ENCODE assay signal across 13 cellular contexts in the genomic region with DNA sequence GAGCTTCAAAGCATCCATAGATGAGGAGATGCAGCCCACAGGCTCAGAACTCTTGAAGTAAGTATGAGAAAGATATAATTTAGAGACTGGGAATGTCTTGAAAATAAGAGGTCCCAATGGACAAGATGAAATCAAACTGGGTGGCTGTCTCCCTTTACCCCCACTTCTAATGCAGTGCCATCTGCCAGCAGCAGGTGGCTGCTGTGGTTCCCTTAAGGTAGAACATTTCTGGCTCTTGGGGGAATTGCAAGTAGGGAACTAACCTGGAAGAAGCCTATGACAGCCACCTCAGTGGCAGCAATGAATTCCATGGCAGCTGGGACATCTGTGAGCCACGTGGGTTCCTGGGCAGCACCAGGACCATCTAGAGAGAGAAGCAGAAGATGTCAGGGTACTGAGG. TPM values are rescaled to one million over a fixed set of nuclear protein-coding genes. Genes with fewer than 3 reads are reported as not detected.
DNase-seq lines count a peak whose midpoint lies in the region; ATAC-seq and TF ChIP-seq lines count a peak whose summit lies in the region.
"Had no signal": no experiment of that assay in that cellular context is flagged by ENCODE, and none has a peak within 500 bp of the region (broad histone marks: within the 10 kb centered on the region; RNA-seq: fewer than 3 reads in every experiment).

No MANE protein-coding gene starts in this region.

- H3K27me3 ChIP-seq in Loucy (ENCODE audit: insufficient read depth, low read length, poor library complexity, severe bottlenecking) (no peaks in the 10 kb centered on the region), brain microvascular endothelial cell (replicated peaks) (no peaks in the 10 kb centered on the region), right cardiac atrium (ENCODE audit: control insufficient read depth, insufficient read depth) (no peaks in the 10 kb centered on the region), Peyer's patch (no peaks in the 10 kb centered on the region)

- H3K79me2 ChIP-seq in Loucy (ENCODE audit: insufficient read depth, low read length): no peaks in the 10 kb centered on the region

- TF ChIP-seq CTCF in Loucy (conservative IDR thresholded peaks at IDR 0.05; ENCODE audit: low read length): peak; percentile 70
- peak; percentile 50 for TF ChIP-seq CTCF in brain microvascular endothelial cell (IDR thresholded peaks at IDR 0.05; ENCODE audit: low read depth, low read length, missing control alignments)
- TF ChIP-seq CTCF in lower leg skin (IDR thresholded peaks at IDR 0.05): no peak
- TF ChIP-seq CTCF in Peyer's patch (IDR thresholded peaks at IDR 0.05): no peak

- H3K4me1 Mint-ChIP-seq in stimulated activated naive CD8-positive, alpha-beta T cell treated with anti-CD3 and anti-CD28 coated beads, Interleukin-15, Interleukin-2, amounts not matched to agents 100 ng/mL and 50 ng/mL, for 24 hours (ENCODE audit: low read depth): peaks cover 44% of the 10 kb centered on the region

- 65 to 88% methylated on average over 1 of the region's 1 CpG for WGBS in lower leg skin, 2 donors
- 67% methylated on average over 1 of the region's 1 CpG for WGBS in right cardiac atrium

- ATAC-seq in stimulated activated naive CD8-positive, alpha-beta T cell treated with anti-CD3 and anti-CD28 coated beads, Interleukin-15, Interleukin-2, amounts not matched to agents 100 U/mL and 50 U/mL, for 24 hours: no peak
- ATAC-seq in HG03039 (IDR thresholded peaks at IDR 0.05; ENCODE audit: unreplicated experiment): no peak
- ATAC-seq in right cardiac atrium: no peak

- TF ChIP-seq POLR2A in lower leg skin (IDR thresholded peaks at IDR 0.05) (no peak), Peyer's patch (IDR thresholded peaks at IDR 0.05) (no peak)

- H3K9ac ChIP-seq in Loucy (ENCODE audit: low read depth, low read length, poor library complexity, severe bottlenecking): no peak overlapping the region

- no peak overlapping the region for H2AFZ ChIP-seq in Loucy (ENCODE audit: low read length)

- no peak overlapping the region for H3K4me3 Mint-ChIP-seq in stimulated activated naive CD8-positive, alpha-beta T cell treated with anti-CD3 and anti-CD28 coated beads, Interleukin-15, Interleukin-2, amounts not matched to agents 100 ng/mL and 50 ng/mL, for 24 hours

- peaks cover 32% of the 10 kb centered on the region for H3K36me3 ChIP-seq in Loucy (ENCODE audit: insufficient read depth, low read length)
- H3K36me3 ChIP-seq in brain microvascular endothelial cell (replicated peaks): peaks cover 12% of the 10 kb centered on the region
- H3K36me3 ChIP-seq in Peyer's patch: peaks cover 0 to 3% (median 0%) of the 10 kb centered on the region in 3 donors
- H3K36me3 ChIP-seq: HAP-1 had no signal

- peaks cover 5% of the 10 kb centered on the region for H4K20me1 ChIP-seq in Loucy (ENCODE audit: insufficient read depth, low read length, poor library complexity, severe bottlenecking)

- no peaks in the 10 kb centered on the region for H3K27me3 Mint-ChIP-seq in stimulated activated naive CD8-positive, alpha-beta T cell treated with anti-CD3 and anti-CD28 coated beads, Interleukin-15, Interleukin-2, amounts not matched to agents 100 ng/mL and 50 ng/mL, for 24 hours

- in situ Hi-C loops in brain microvascular endothelial cell (cut with HindIII; ENCODE audit: low pct_ligation_motif_present, low sequenced_read_pairs): no loop called here

- intact Hi-C loops in lower leg skin (cut with DNase I; ENCODE audit: low total_unique reads): no loop called here
- intact Hi-C loops in right cardiac atrium (cut with DNase I): no loop called here

- no peaks in the 10 kb centered on the region for H3K9me3 Mint-ChIP-seq in stimulated activated naive CD8-positive, alpha-beta T cell treated with anti-CD3 and anti-CD28 coated beads, Interleukin-15, Interleukin-2, amounts not matched to agents 100 ng/mL and 50 ng/mL, for 24 hours

- no peaks in the 10 kb centered on the region for H3K9me3 ChIP-seq in Loucy (ENCODE audit: insufficient read depth, low read depth, low read length)
- no peaks in the 10 kb centered on the region for H3K9me3 ChIP-seq in right cardiac atrium (ENCODE audit: control insufficient read depth, low read length)
- H3K9me3 ChIP-seq in Peyer's patch: no peaks in the 10 kb centered on the region
- H3K9me3 ChIP-seq: HAP-1, thoracic aorta had no signal

- H3K4me2 ChIP-seq in Loucy (ENCODE audit: low read depth, low read length, poor library complexity, severe bottlenecking): no peak overlapping the region

- H3K36me3 Mint-ChIP-seq in stimulated activated naive CD8-positive, alpha-beta T cell treated with anti-CD3 and anti-CD28 coated beads, Interleukin-15, Interleukin-2, amounts not matched to agents 100 ng/mL and 50 ng/mL, for 24 hours (ENCODE audit: low read depth): peaks cover 72% of the 10 kb centered on the region

- no peak overlapping the region for H3K4me3 ChIP-seq in Loucy (ENCODE audit: low read length, poor library complexity, severe bottlenecking)
- no peak overlapping the region for H3K4me3 ChIP-seq in brain microvascular endothelial cell (ENCODE audit: low read depth, low read length)
- no peak overlapping the region for H3K4me3 ChIP-seq in lower leg skin (ENCODE audit: low read depth, poor library complexity, severe bottlenecking)
- no peak overlapping the region for H3K4me3 ChIP-seq in right cardiac atrium (ENCODE audit: low read length)
- H3K4me3 ChIP-seq in Peyer's patch: no peak overlapping the region
- H3K4me3 ChIP-seq: HAP-1, thoracic aorta had no signal

- H3F3A ChIP-seq in Loucy (ENCODE audit: low read depth): peaks cover 11% of the 10 kb centered on the region; the same call in 1 of the 2 replicates

- no peak for DNase-seq in stimulated activated naive CD8-positive, alpha-beta T cell treated with anti-CD3 and anti-CD28 coated beads, Interleukin-15, Interleukin-2, amounts not matched to agents 100 U/mL and 50 U/mL, for 24 hours
- DNase-seq in brain microvascular endothelial cell (no peak), lower leg skin (ENCODE audit: low spot score in 2 of 2) (no peak), right cardiac atrium (no peak), Peyer's patch (no peak)
- DNase-seq: NCI-H1417 had no signal

- peak overlapping the region; percentile 55 for H3K27ac Mint-ChIP-seq in stimulated activated naive CD8-positive, alpha-beta T cell treated with anti-CD3 and anti-CD28 coated beads, Interleukin-15, Interleukin-2, amounts not matched to agents 100 ng/mL and 50 ng/mL, for 24 hours

- H3K9me2 ChIP-seq in Loucy (replicated peaks; ENCODE audit: low read depth, low read length): no peaks in the 10 kb centered on the region

- no peak overlapping the region for H3K27ac ChIP-seq in brain microvascular endothelial cell
- H3K27ac ChIP-seq in right cardiac atrium (ENCODE audit: low read length): no peak overlapping the region
- no peak overlapping the region for H3K27ac ChIP-seq in Peyer's patch
- H3K27ac ChIP-seq: thoracic aorta had no signal

- H3K4me1 ChIP-seq in Loucy (ENCODE audit: insufficient read depth, low read length, poor library complexity, severe bottlenecking): peaks cover 26% of the 10 kb centered on the region
- H3K4me1 ChIP-seq in right cardiac atrium (ENCODE audit: control insufficient read depth, insufficient read depth, low read length): no peaks in the 10 kb centered on the region
- peaks cover 0 to 3% (median 0%) of the 10 kb centered on the region in 4 donors for H3K4me1 ChIP-seq in Peyer's patch
- H3K4me1 ChIP-seq: HAP-1 had no signal

RNA-seq across cellular contexts. Expression of a gene that starts 0.6 kb away (rescaled TPM):
- total RNA-seq in lower leg skin (1 to 10 TPM in 2 of 4 donors, under 1 TPM in 2; 0.47 to 3.5 (median 1.6) TPM), right cardiac atrium (under 1 TPM; 0.17 to 0.49 (median 0.37) TPM), Peyer's patch (1 to 10 TPM in 2 of 4 donors, under 1 TPM in 1, not detected in 1; 0.94 to 2.5 (median 1.2) TPM)
- 0.32 TPM for polyA plus RNA-seq in right cardiac atrium
- total RNA-seq: skeletal muscle tissue had no signal

RNA-seq across cellular contexts. Expression of a gene that starts 23.7 kb away (rescaled TPM):
- total RNA-seq in lower leg skin (10 to 100 TPM; 44.9 to 84.7 (median 82.1) TPM), right cardiac atrium (10 to 100 TPM; 45.6 to 67.6 (median 61.5) TPM), Peyer's patch (100 to 1,000 TPM in 1 of 4 donors, 10 to 100 TPM in 3; 17.1 to 290 (median 57.1) TPM)
- 73.5 TPM for polyA plus RNA-seq in right cardiac atrium

RNA-seq across cellular contexts. Expression of a gene that starts 35.2 kb away (rescaled TPM):
- total RNA-seq in lower leg skin (not detected), right cardiac atrium (not detected), Peyer's patch (not detected)
- not detected for polyA plus RNA-seq in right cardiac atrium
- total RNA-seq: kidney epithelial cell, skeletal muscle tissue, thoracic aorta had no signal

RNA-seq across cellular contexts. Expression of a gene that starts 52.0 kb away (rescaled TPM):
- total RNA-seq in lower leg skin (100 to 1,000 TPM in 2 of 4 donors, 10 to 100 TPM in 2; 42.8 to 143 (median 80.2) TPM), right cardiac atrium (1,000 to 10,000 TPM in 3 of 4 donors, 100 to 1,000 TPM in 1; 660 to 1,578 (median 1,064) TPM), Peyer's patch (100 to 1,000 TPM in 3 of 4 donors, 10 to 100 TPM in 1; 76.0 to 127 (median 115) TPM)
- polyA plus RNA-seq in right cardiac atrium: 841 TPM

Comparison
In these comparisons a context has a peak if more than half of its experiments do, and no peak if none do; other contexts are left out.
1. CTCF ChIP-seq: peak in Loucy (single experiment) and brain microvascular endothelial cell (single experiment); none in lower leg skin (0 of 3) and Peyer's patch (0 of 6).